Comparison of ENCODE assay signal across 1 cellular context in genomic region chr11:62245271-62245753, GRCh38.
TF ChIP-seq lines count a peak whose summit lies in the region.

No MANE protein-coding gene starts in this region.

TF ChIP-seq in HepG2, 621 proteins besides CTCF, POLR2A, EP300 and RAD21 (continued from another document and continues in another):
- peak; percentile 93 for TF ChIP-seq WIZ (CRISPR knock-in tag; IDR thresholded peaks at IDR 0.05)
- TF ChIP-seq ZNF841 (CRISPR knock-in tag; IDR thresholded peaks at IDR 0.05; ENCODE audit: borderline replicate concordance): no peak
- TF ChIP-seq ZNF143 (CRISPR knock-in tag; IDR thresholded peaks at IDR 0.05): no peak
- peak; percentile 44; the same call in 1 of the 2 replicates for TF ChIP-seq ZNF281 (CRISPR knock-in tag; IDR thresholded peaks at IDR 0.05; ENCODE audit: borderline replicate concordance)
- no peak for TF ChIP-seq PCBP2 (optimal IDR thresholded peaks at IDR 0.05; ENCODE audit: low read depth, low read length, poor library complexity, severe bottlenecking)
- no peak for TF ChIP-seq SKI (IDR thresholded peaks at IDR 0.05; ENCODE audit: partially characterized antibody)
- TF ChIP-seq HMGXB3 (CRISPR knock-in tag; IDR thresholded peaks at IDR 0.05; ENCODE audit: borderline replicate concordance): peak; percentile 67; the same call in 1 of the 2 replicates
- TF ChIP-seq SMC3 (IDR thresholded peaks at IDR 0.05; ENCODE audit: low read length): peak; percentile 86
- TF ChIP-seq FOXM1 (CRISPR knock-in tag; IDR thresholded peaks at IDR 0.05): no peak
- TF ChIP-seq KLF16 (CRISPR knock-in tag; IDR thresholded peaks at IDR 0.05): peak in 1 of 2 experiments; percentile 80; a peak in 2 of 4 replicates
- TF ChIP-seq HDAC1 (CRISPR knock-in tag; IDR thresholded peaks at IDR 0.05): no peak
- no peak for TF ChIP-seq ATF7-NPFF (CRISPR knock-in tag; IDR thresholded peaks at IDR 0.05; ENCODE audit: low read depth)
- TF ChIP-seq ELF4 (CRISPR knock-in tag; IDR thresholded peaks at IDR 0.05; ENCODE audit: borderline replicate concordance): no peak
- no peak for TF ChIP-seq ZNF510 (CRISPR knock-in tag; IDR thresholded peaks at IDR 0.05; ENCODE audit: low read depth)
- TF ChIP-seq RORA (CRISPR knock-in tag; IDR thresholded peaks at IDR 0.05): no peak
- TF ChIP-seq ARID3A (IDR thresholded peaks at IDR 0.05; ENCODE audit: low read depth, low read length): no peak
- no peak for TF ChIP-seq SP140L (CRISPR knock-in tag; IDR thresholded peaks at IDR 0.05; ENCODE audit: borderline replicate concordance)
- no peak for TF ChIP-seq SOX6 (IDR thresholded peaks at IDR 0.05)
- TF ChIP-seq SOX6 (CRISPR knock-in tag; IDR thresholded peaks at IDR 0.05): no peak; the same call in 1 of the 2 replicates
- TF ChIP-seq ZSCAN25 (CRISPR knock-in tag; IDR thresholded peaks at IDR 0.05): no peak
- no peak for TF ChIP-seq ETV6 (CRISPR knock-in tag; conservative IDR thresholded peaks at IDR 0.05)
- no peak for TF ChIP-seq REXO4 (CRISPR knock-in tag; IDR thresholded peaks at IDR 0.05; ENCODE audit: borderline replicate concordance)
- no peak for TF ChIP-seq GMEB2 (CRISPR knock-in tag; IDR thresholded peaks at IDR 0.05; ENCODE audit: low read depth)
- TF ChIP-seq ZNF207 (IDR thresholded peaks at IDR 0.05; ENCODE audit: borderline replicate concordance): no peak
- no peak; the same call in 1 of the 2 replicates for TF ChIP-seq ZFP1 (CRISPR knock-in tag; IDR thresholded peaks at IDR 0.05)
- TF ChIP-seq KMT2B (CRISPR knock-in tag; IDR thresholded peaks at IDR 0.05): 0 out of 2 replicates have a peak, but pooled peaks have one; percentile 34
- TF ChIP-seq ZFY (CRISPR knock-in tag; IDR thresholded peaks at IDR 0.05): no peak
- TF ChIP-seq CERS6 (CRISPR knock-in tag; IDR thresholded peaks at IDR 0.05): no peak
- no peak; the same call in 1 of the 2 replicates for TF ChIP-seq ZNF44 (CRISPR knock-in tag; IDR thresholded peaks at IDR 0.05)
- no peak for TF ChIP-seq KDM3A (CRISPR knock-in tag; IDR thresholded peaks at IDR 0.05; ENCODE audit: low read depth)
- TF ChIP-seq ZFAT (CRISPR knock-in tag; conservative IDR thresholded peaks at IDR 0.05): no peak
- TF ChIP-seq ZSCAN20 (CRISPR knock-in tag; IDR thresholded peaks at IDR 0.05; ENCODE audit: borderline replicate concordance): no peak
- TF ChIP-seq TARDBP (CRISPR knock-in tag; IDR thresholded peaks at IDR 0.05): 0 out of 2 replicates have a peak, but pooled peaks have one; percentile 43
- no peak for TF ChIP-seq HNRNPH1 (optimal IDR thresholded peaks at IDR 0.05; ENCODE audit: low read depth, low read length)
- TF ChIP-seq ZNF646 (CRISPR knock-in tag; IDR thresholded peaks at IDR 0.05): no peak
- TF ChIP-seq DNMT3B (CRISPR knock-in tag; conservative IDR thresholded peaks at IDR 0.05): no peak
- no peak for TF ChIP-seq CEBPB (IDR thresholded peaks at IDR 0.05; ENCODE audit: borderline replicate concordance, low read depth, low read length)
- no peak for TF ChIP-seq ZNF205 (CRISPR knock-in tag; IDR thresholded peaks at IDR 0.05)
- no peak for TF ChIP-seq NAIF1 (CRISPR knock-in tag; IDR thresholded peaks at IDR 0.05; ENCODE audit: borderline replicate concordance)
- TF ChIP-seq ZNF180 (CRISPR knock-in tag; IDR thresholded peaks at IDR 0.05; ENCODE audit: borderline replicate concordance, low read depth): no peak
- TF ChIP-seq SMARCC2 (IDR thresholded peaks at IDR 0.05): no peak
- TF ChIP-seq KDM2A (CRISPR knock-in tag; IDR thresholded peaks at IDR 0.05; ENCODE audit: borderline replicate concordance, low read depth): peak; percentile 44; the same call in 1 of the 2 replicates
- TF ChIP-seq ZNF30 (CRISPR knock-in tag; IDR thresholded peaks at IDR 0.05): no peak
- TF ChIP-seq BHLHE40 (IDR thresholded peaks at IDR 0.05; ENCODE audit: low read length): no peak
- no peak for TF ChIP-seq ZBTB1 (CRISPR knock-in tag; IDR thresholded peaks at IDR 0.05; ENCODE audit: borderline replicate concordance)
- TF ChIP-seq SIX4 (CRISPR knock-in tag; IDR thresholded peaks at IDR 0.05): no peak
- no peak for TF ChIP-seq NCOA5 (CRISPR knock-in tag; IDR thresholded peaks at IDR 0.05)
- no peak for TF ChIP-seq NFE2L1 (CRISPR knock-in tag; IDR thresholded peaks at IDR 0.05; ENCODE audit: borderline replicate concordance)
- peak; percentile 28; the same call in 1 of the 2 replicates for TF ChIP-seq ZNF644 (CRISPR knock-in tag; IDR thresholded peaks at IDR 0.05; ENCODE audit: low read depth)
- TF ChIP-seq JARID2 (CRISPR knock-in tag; IDR thresholded peaks at IDR 0.05; ENCODE audit: insufficient replicate concordance): no peak
- no peak for TF ChIP-seq IRF9 (CRISPR knock-in tag; IDR thresholded peaks at IDR 0.05; ENCODE audit: borderline replicate concordance)
